8 cellular contexts compared by ENCODE assay signal in the genomic region with DNA sequence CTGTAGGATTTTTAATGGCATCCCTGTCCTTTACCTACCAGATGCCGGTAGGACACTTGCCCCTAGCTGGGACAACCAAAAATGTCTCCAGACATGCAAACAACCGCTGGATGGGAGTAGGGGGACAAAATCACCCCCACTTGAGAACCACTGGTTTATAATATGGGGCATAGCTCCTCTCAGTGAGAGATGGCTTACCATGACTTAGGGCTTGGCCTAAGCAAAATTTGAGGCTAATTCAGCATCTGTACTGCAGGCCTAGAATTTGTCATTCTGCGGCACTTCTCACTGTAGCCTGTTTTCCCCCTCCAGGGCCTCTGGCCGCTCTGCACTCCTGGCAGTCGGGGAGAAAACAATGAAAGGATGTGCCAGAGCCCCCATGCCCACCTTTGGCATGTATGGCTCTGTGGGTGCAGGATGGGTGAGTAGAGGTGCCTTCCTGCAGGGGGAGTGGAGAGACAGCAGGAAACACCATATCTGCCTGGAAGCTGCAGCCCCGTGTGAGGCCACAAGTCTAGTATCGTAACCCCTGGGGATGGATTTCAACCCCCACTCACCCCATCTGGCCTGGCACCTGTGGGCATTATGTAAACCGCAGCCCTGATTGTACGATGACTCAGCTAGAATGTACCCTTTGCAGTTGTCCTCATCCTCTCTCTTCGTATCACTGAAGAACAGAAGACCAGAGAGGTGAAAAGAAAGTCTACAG.
A peak's percentile ranks its signal among the peaks of the same experiment; 100 is the strongest.
DNase-seq lines count a peak whose midpoint lies in the region; ATAC-seq and TF ChIP-seq lines count a peak whose summit lies in the region.

No MANE protein-coding gene starts in this region.

- H3K36me3 ChIP-seq in tibial nerve = no peaks in the 10 kb centered on the region

- TF ChIP-seq POLR2A in tibial nerve (IDR thresholded peaks at IDR 0.05) = no peak

- no peak overlapping the region for H3K27ac ChIP-seq in tibial nerve

- H3K9me3 ChIP-seq in tibial nerve = no peaks in the 10 kb centered on the region

- in situ Hi-C loops in ACHN (cut with HindIII; ENCODE audit: low pct_ligation_motif_present, low pct_unique_long_range_greater_than_20kb, low sequenced_read_pairs) = no loop called here

- no peak for TF ChIP-seq EP300 in tibial nerve (IDR thresholded peaks at IDR 0.05)

- TF ChIP-seq CTCF in tibial nerve (IDR thresholded peaks at IDR 0.05) = no peak

- H3K4me1 ChIP-seq in tibial nerve = peaks cover 0 to 21% (median 0%) of the 10 kb centered on the region in 4 donors

- no peak overlapping the region for H3K4me3 ChIP-seq in tibial nerve

- ATAC-seq in GM18909 (IDR thresholded peaks at IDR 0.05; ENCODE audit: poor library complexity, unreplicated experiment) (peak; percentile 83), HG03175 (IDR thresholded peaks at IDR 0.05; ENCODE audit: unreplicated experiment) (peak; percentile 81)

- DNase-seq in ACHN (peak; percentile 93), SW480 (ENCODE audit: low spot score) (peak; percentile 98), tibial nerve (ENCODE audit: low spot score in 2 of 2) (no peak), midbrain (lab: John Stamatoyannopoulos, UW) (no peak), AG08396 (ENCODE audit: low spot score) (no peak), foreskin melanocyte (no peak)

- H3K27me3 ChIP-seq in tibial nerve = no peaks in the 10 kb centered on the region

- WGBS in tibial nerve, 2 donors = 81 to 82% methylated on average over 10 of the region's 10 CpGs

Comparison
In these comparisons a context has a peak if more than half of its experiments do, and no peak if none do; other contexts are left out.
1. DNase-seq: peak in ACHN (single experiment) and SW480 (single experiment); none in tibial nerve (0 of 2), midbrain (single experiment), AG08396 (single experiment) and foreskin melanocyte (single experiment).